ENCODE assay signal across 9 cellular contexts in the genomic region with DNA sequence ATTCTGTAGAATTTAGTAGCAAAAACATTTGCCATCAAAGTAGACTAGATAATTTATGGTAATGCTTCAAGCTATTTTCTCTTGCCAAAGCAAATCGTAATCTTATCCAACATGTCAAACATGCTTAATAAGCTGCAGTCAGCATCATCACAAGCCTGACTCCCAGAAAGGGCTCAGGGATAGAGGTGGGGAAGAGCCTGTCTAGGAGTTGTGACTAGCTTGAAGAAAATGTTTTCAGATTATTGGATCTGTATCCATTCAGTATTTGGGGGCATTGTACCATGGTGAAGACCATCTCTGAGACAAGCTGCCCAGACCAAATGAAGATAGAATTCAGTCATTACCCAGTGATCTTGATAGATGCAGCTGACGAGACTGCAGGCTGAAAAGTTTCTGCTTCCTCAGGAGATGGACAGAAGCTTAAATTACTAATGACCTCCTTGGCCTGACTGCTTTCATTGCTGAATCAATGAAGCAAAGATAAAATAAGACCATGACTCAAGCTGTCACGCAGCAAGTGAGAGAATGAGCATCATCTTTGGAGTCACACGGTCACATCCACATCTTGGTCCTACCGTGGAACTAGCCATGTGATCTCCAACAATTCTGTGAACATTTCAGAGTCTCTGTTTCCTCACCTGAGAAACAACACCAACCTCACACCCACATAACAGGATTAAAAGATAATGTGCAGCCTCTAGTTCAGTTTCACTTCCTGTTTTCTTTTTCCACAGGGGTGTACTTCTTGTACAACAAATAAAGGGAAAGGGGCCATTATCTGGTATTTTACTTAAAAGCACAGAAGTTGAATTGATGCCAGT. TPM values are rescaled to one million over a fixed set of nuclear protein-coding genes. Genes with fewer than 3 reads are reported as not detected.
A peak's percentile ranks its signal among the peaks of the same experiment; 100 is the strongest.
DNase-seq lines count a peak whose midpoint lies in the region; ATAC-seq and TF ChIP-seq lines count a peak whose summit lies in the region.
"Had no signal": no experiment of that assay in that cellular context is flagged by ENCODE, and none has a peak within 500 bp of the region (broad histone marks: within the 10 kb centered on the region; RNA-seq: fewer than 3 reads in every experiment).

No MANE protein-coding gene starts in this region.

- no peaks in the 10 kb centered on the region for H3F3A ChIP-seq in smooth muscle cell (ENCODE audit: low read depth)

- H3K9ac ChIP-seq in smooth muscle cell (ENCODE audit: low read depth) = no peak overlapping the region

- peak; percentile 92 for ATAC-seq in GM18868 (IDR thresholded peaks at IDR 0.05; ENCODE audit: unreplicated experiment)
- peak; percentile 91 for ATAC-seq in HG02642 (IDR thresholded peaks at IDR 0.05; ENCODE audit: poor library complexity, unreplicated experiment)
- ATAC-seq in lung (ENCODE audit: insufficient read depth, low FRiP score) = peak; percentile 53
- ATAC-seq: Panc1 had no signal

- CTCF ChIA-PET in MCF 10A (lab: Yijun Ruan, JAX) = interaction anchor here (1.1 to 1.8 kb wide), 2 partner anchors 17 to 111 kb away, joined by 4 read pairs; no protein-coding TSS in a partner anchor

- no peak overlapping the region for H3K4me3 Mint-ChIP-seq in MCF 10A (ENCODE audit: unreplicated experiment)

- peaks cover 2 to 15% of the 10 kb centered on the region in 2 donors for H3K36me3 ChIP-seq in lung (ENCODE audit: control insufficient read depth in 2 of 2, insufficient read depth in 2 of 2, low read length in 2 of 2)
- no peaks in the 10 kb centered on the region for H3K36me3 ChIP-seq in smooth muscle cell (ENCODE audit: low read depth)
- no peaks in the 10 kb centered on the region for H3K36me3 ChIP-seq in SJCRH30
- no peaks in the 10 kb centered on the region for H3K36me3 ChIP-seq in WERI-Rb-1

- H2AFZ ChIP-seq in smooth muscle cell (ENCODE audit: low read depth) = no peak overlapping the region

- no TSS peak for BruUV-seq in MCF 10A (replicated peaks; lab: Mats Ljungman, UMichigan)

- H3K4me1 Mint-ChIP-seq in MCF 10A (ENCODE audit: insufficient read depth, unreplicated experiment) = peaks cover 15% of the 10 kb centered on the region

- H3K27me3 ChIP-seq in lung (ENCODE audit: control insufficient read depth, insufficient read depth) (no peaks in the 10 kb centered on the region), smooth muscle cell (ENCODE audit: low read depth) (no peaks in the 10 kb centered on the region), SJCRH30 (no peaks in the 10 kb centered on the region), WERI-Rb-1 (ENCODE audit: insufficient read depth, low read depth, severe bottlenecking) (no peaks in the 10 kb centered on the region)

- no peaks in the 10 kb centered on the region for H4K20me1 ChIP-seq in smooth muscle cell (ENCODE audit: low read depth)

- DNase-seq in NOMO-1 treated with dmso at 0.1 percent for 144 hours (lab: John Stamatoyannopoulos, UW; ENCODE audit: unreplicated experiment) (peak; percentile 50), lung (ENCODE audit: low spot score) (no peak), MCF 10A (ENCODE audit: unreplicated experiment) (no peak), smooth muscle cell (lab: John Stamatoyannopoulos, UW; ENCODE audit: unreplicated experiment) (no peak), SJCRH30 (no peak), WERI-Rb-1 (no peak)

- H3K9me3 ChIP-seq in lung (ENCODE audit: control insufficient read depth in 2 of 2, insufficient read depth in 1 of 2, low read length in 1 of 2) (no peaks in the 10 kb centered on the region), smooth muscle cell (replicated peaks; ENCODE audit: low read depth) (no peaks in the 10 kb centered on the region), SJCRH30 (replicated peaks) (no peaks in the 10 kb centered on the region), WERI-Rb-1 (ENCODE audit: severe bottlenecking) (no peaks in the 10 kb centered on the region)

- H3K27ac Mint-ChIP-seq in MCF 10A (ENCODE audit: low read depth, unreplicated experiment) = no peak overlapping the region

- POLR2A ChIA-PET in MCF 10A (lab: Yijun Ruan, JAX) = interaction anchor here (0.6 to 1.3 kb wide), 2 partner anchors 9 to 509 kb away, joined by 4 to 7 read pairs; partner anchors contain the start of gene ERAP2

- H3K4me2 ChIP-seq in smooth muscle cell = no peak overlapping the region

- no peaks in the 10 kb centered on the region for H3K79me2 ChIP-seq in smooth muscle cell (ENCODE audit: low read depth)

- H3K4me1 ChIP-seq in lung (ENCODE audit: control insufficient read depth in 2 of 2, insufficient read depth in 2 of 2, low read length in 2 of 2) = peaks cover 7 to 10% of the 10 kb centered on the region in 2 donors
- H3K4me1 ChIP-seq in smooth muscle cell (ENCODE audit: low read depth) = no peaks in the 10 kb centered on the region
- no peaks in the 10 kb centered on the region for H3K4me1 ChIP-seq in SJCRH30

- peaks cover 18% of the 10 kb centered on the region for H3K36me3 Mint-ChIP-seq in MCF 10A (ENCODE audit: insufficient read depth, unreplicated experiment)

- no peak for TF ChIP-seq CTCF in lung (IDR thresholded peaks at IDR 0.05; ENCODE audit: control extremely low read depth, extremely low read depth)
- TF ChIP-seq CTCF in MCF 10A (IDR thresholded peaks at IDR 0.05; ENCODE audit: unreplicated experiment) = no peak
- TF ChIP-seq CTCF in smooth muscle cell (IDR thresholded peaks at IDR 0.05; ENCODE audit: borderline replicate concordance, insufficient read depth, poor library complexity, severe bottlenecking) = no peak
- TF ChIP-seq CTCF in WERI-Rb-1 (IDR thresholded peaks at IDR 0.05; ENCODE audit: low read depth, low read length) = no peak

- H3K27ac ChIP-seq in lung (ENCODE audit: low read depth in 1 of 2, low read length in 1 of 2) (no peak overlapping the region), smooth muscle cell (ENCODE audit: low read depth) (no peak overlapping the region), SJCRH30 (no peak overlapping the region), WERI-Rb-1 (no peak overlapping the region)

- peaks cover 1% of the 10 kb centered on the region for H3K9me3 Mint-ChIP-seq in MCF 10A (ENCODE audit: unreplicated experiment)

- 72 to 77% methylated on average over 5 of the region's 5 CpGs for WGBS in lung, 2 donors
- WGBS in smooth muscle cell (ENCODE audit: low lambda C conversion rate) = 83% methylated on average over 5 of the region's 5 CpGs

- intact Hi-C loops in MCF 10A (cut with micrococcal nuclease) = no loop called here

- H3K27me3 Mint-ChIP-seq in MCF 10A (ENCODE audit: insufficient read depth, unreplicated experiment) = no peaks in the 10 kb centered on the region

- H3K4me3 ChIP-seq in lung = no peak overlapping the region
- no peak overlapping the region for H3K4me3 ChIP-seq in smooth muscle cell
- no peak overlapping the region for H3K4me3 ChIP-seq in SJCRH30
- no peak overlapping the region for H3K4me3 ChIP-seq in WERI-Rb-1 (ENCODE audit: low read depth, low read length)

RNA-seq across cellular contexts. Expression of gene ERAP2, which starts 9.4 kb away (rescaled TPM):
- 10 to 100 TPM in 1 of 2 donors, 1 to 10 TPM in 1; 4.9 to 11.6 TPM for total RNA-seq in lung
- 10 to 100 TPM in 1 of 2 donors, 1 to 10 TPM in 1; 2.8 to 19.8 TPM for polyA plus RNA-seq in lung
- 2.5 and 3.9 TPM in 2 replicates for total RNA-seq in MCF 10A (2022)
- 0.72 and 2.2 TPM in 2 replicates for total RNA-seq in smooth muscle cell
- polyA plus RNA-seq in smooth muscle cell = 0.82 TPM in 1 of 2 replicates, not detected in the other
- 4.2 and 6.7 TPM in 2 replicates for total RNA-seq in SJCRH30 (2014; rRNA removed; shearing (Covaris generic))

RNA-seq across cellular contexts. Expression of gene LNPEP, which starts 50.2 kb away (rescaled TPM):
- total RNA-seq in lung (10 to 100 TPM; 32.8 to 78.9 TPM), MCF 10A (2022) (26.4 and 30.5 TPM in 2 replicates), smooth muscle cell (24.3 and 28.0 TPM in 2 replicates)
- polyA plus RNA-seq in lung (1 to 10 TPM; 4.6 to 5.2 TPM), smooth muscle cell (2.3 and 3.5 TPM in 2 replicates)
- 28.2 and 35.3 TPM in 2 replicates for total RNA-seq in SJCRH30 (2014; rRNA removed; shearing (Covaris generic))
